ENCODE assay signal across 1 cellular context in the genomic region with DNA sequence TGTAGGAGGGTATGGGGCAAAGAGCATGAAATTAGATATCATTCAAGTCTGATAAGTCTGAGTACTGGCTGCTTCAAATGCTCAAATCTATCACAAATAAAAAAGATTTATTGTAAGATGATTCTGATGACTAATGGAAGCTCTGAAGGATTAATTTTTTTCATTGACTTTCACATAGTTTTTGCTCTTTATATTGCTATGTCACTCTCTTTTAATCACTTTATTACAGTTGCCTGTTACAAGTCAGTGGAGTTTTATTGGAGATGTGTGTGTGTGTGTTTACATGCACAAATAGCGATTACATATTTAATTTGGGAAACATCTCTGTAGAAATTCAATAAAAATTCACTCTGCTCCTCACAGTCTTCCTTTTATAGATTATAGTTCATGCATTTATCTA.
TF ChIP-seq lines count a peak whose summit lies in the region.

No MANE protein-coding gene starts in this region.

TF ChIP-seq in SK-N-SH, 30 proteins besides CTCF, POLR2A, EP300 and RAD21 (continued from another document):
- TF ChIP-seq PBX3 (IDR thresholded peaks at IDR 0.05) (no peak), FOXJ3 (CRISPR knock-in tag; IDR thresholded peaks at IDR 0.05) (no peak), JUND (IDR thresholded peaks at IDR 0.05) (no peak), GATA2 (CRISPR knock-in tag; IDR thresholded peaks at IDR 0.05) (no peak)
